1 cellular context compared by ENCODE assay signal in the genomic region with DNA sequence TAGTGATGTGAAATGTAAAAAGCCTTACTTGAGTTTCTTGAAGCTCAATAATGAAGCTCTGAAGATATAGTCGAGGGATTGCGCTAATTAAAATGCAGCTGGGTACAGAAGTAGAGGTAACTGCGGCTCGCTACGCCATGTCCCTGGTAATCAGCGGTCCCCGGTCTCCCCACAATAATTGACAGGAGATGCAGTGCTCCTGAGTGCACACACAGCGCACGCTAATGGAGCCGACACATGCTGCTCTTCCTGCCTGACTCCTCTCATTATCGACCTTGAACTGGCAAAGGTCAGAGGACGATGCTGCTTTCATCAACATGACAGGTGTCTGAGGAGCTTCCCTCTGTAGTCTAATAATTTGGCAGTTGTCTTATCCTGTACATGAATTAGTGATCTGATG.
TF ChIP-seq lines count a peak whose summit lies in the region.

No MANE protein-coding gene starts in this region.

TF ChIP-seq in GM23338, 12 proteins besides CTCF, POLR2A, EP300 and RAD21 (continued from another document):
- no peak for TF ChIP-seq ZNF114 (CRISPR knock-in tag; IDR thresholded peaks at IDR 0.05)
- no peak for TF ChIP-seq NANOG (IDR thresholded peaks at IDR 0.05; ENCODE audit: borderline replicate concordance)
- TF ChIP-seq ZNF331 (CRISPR knock-in tag; IDR thresholded peaks at IDR 0.05; ENCODE audit: low read depth) = no peak
- TF ChIP-seq JUNB (IDR thresholded peaks at IDR 0.05; ENCODE audit: unreplicated experiment) = no peak
- TF ChIP-seq CREB1 (CRISPR knock-in tag; IDR thresholded peaks at IDR 0.05; ENCODE audit: low read depth) = no peak
- no peak for TF ChIP-seq EZH2phosphoT487 (IDR thresholded peaks at IDR 0.05; ENCODE audit: unreplicated experiment)
- TF ChIP-seq STAT1 (IDR thresholded peaks at IDR 0.05; ENCODE audit: unreplicated experiment) = no peak
- TF ChIP-seq EZH2 (IDR thresholded peaks at IDR 0.05; ENCODE audit: low read depth, unreplicated experiment) = no peak
- TF ChIP-seq, protein P1, sequence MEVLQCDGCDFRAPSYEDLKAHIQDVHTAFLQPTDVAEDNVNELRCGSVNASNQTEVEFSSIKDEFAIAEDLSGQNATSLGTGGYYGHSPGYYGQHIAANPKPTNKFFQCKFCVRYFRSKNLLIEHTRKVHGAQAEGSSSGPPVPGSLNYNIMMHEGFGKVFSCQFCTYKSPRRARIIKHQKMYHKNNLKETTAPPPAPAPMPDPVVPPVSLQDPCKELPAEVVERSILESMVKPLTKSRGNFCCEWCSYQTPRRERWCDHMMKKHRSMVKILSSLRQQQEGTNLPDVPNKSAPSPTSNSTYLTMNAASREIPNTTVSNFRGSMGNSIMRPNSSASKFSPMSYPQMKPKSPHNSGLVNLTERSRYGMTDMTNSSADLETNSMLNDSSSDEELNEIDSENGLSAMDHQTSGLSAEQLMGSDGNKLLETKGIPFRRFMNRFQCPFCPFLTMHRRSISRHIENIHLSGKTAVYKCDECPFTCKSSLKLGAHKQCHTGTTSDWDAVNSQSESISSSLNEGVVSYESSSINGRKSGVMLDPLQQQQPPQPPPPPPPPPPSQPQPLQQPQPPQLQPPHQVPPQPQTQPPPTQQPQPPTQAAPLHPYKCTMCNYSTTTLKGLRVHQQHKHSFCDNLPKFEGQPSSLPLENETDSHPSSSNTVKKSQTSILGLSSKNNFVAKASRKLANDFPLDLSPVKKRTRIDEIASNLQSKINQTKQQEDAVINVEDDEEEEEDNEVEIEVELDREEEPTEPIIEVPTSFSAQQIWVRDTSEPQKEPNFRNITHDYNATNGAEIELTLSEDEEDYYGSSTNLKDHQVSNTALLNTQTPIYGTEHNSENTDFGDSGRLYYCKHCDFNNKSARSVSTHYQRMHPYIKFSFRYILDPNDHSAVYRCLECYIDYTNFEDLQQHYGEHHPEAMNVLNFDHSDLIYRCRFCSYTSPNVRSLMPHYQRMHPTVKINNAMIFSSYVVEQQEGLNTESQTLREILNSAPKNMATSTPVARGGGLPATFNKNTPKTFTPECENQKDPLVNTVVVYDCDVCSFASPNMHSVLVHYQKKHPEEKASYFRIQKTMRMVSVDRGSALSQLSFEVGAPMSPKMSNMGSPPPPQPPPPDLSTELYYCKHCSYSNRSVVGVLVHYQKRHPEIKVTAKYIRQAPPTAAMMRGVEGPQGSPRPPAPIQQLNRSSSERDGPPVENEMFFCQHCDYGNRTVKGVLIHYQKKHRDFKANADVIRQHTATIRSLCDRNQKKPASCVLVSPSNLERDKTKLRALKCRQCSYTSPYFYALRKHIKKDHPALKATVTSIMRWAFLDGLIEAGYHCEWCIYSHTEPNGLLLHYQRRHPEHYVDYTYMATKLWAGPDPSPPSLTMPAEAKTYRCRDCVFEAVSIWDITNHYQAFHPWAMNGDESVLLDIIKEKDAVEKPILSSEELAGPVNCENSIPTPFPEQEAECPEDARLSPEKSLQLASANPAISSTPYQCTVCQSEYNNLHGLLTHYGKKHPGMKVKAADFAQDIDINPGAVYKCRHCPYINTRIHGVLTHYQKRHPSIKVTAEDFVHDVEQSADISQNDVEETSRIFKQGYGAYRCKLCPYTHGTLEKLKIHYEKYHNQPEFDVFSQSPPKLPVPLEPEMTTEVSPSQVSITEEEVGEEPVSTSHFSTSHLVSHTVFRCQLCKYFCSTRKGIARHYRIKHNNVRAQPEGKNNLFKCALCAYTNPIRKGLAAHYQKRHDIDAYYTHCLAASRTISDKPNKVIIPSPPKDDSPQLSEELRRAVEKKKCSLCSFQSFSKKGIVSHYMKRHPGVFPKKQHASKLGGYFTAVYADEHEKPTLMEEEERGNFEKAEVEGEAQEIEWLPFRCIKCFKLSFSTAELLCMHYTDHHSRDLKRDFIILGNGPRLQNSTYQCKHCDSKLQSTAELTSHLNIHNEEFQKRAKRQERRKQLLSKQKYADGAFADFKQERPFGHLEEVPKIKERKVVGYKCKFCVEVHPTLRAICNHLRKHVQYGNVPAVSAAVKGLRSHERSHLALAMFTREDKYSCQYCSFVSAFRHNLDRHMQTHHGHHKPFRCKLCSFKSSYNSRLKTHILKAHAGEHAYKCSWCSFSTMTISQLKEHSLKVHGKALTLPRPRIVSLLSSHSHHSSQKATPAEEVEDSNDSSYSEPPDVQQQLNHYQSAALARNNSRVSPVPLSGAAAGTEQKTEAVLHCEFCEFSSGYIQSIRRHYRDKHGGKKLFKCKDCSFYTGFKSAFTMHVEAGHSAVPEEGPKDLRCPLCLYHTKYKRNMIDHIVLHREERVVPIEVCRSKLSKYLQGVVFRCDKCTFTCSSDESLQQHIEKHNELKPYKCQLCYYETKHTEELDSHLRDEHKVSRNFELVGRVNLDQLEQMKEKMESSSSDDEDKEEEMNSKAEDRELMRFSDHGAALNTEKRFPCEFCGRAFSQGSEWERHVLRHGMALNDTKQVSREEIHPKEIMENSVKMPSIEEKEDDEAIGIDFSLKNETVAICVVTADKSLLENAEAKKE (CRISPR knock-in tag; IDR thresholded peaks at IDR 0.05) = no peak
